8 cellular contexts compared by ENCODE assay signal in the genomic region with DNA sequence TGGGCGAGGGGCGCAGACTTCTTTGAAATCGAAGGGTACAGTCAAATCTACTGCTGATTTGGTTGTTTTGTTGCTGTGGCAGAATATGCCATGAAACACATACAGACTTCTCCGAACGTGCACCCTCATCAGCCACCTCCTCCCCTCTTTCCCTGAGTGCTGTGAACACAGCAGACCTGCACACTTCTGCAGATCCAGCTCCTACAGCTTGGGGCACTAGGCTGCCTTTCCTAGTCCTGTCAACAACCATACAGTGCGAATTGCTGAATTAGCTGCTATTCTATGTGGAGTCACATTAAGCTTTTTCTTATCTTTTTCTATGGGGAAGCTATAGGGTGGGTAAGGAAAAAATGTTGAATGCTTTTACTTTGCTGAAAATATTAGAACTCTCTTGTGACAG. TPM values are rescaled to one million over a fixed set of nuclear protein-coding genes. Genes with fewer than 3 reads are reported as not detected.
DNase-seq lines count a peak whose midpoint lies in the region; ATAC-seq and TF ChIP-seq lines count a peak whose summit lies in the region.

No MANE protein-coding gene starts in this region.

- H3K36me3 Mint-ChIP-seq in CD8-positive, alpha-beta T cell, result peaks cover 77% of the 10 kb centered on the region

- no peaks in the 10 kb centered on the region for H3K27me3 ChIP-seq in CD8-positive, alpha-beta T cell (ENCODE audit: insufficient read depth, low read length)

- intact Hi-C loops in CD8-positive, alpha-beta T cell (cut with DNase I, micrococcal nuclease), result loop anchor here in 1 of 2 experiments (10.0 kb wide), 1 partner anchor 187 kb away; no protein-coding TSS in a partner anchor

- H3K9me3 ChIP-seq in CD8-positive, alpha-beta T cell (ENCODE audit: low read length), result no peaks in the 10 kb centered on the region

- no peak overlapping the region for H3K4me3 Mint-ChIP-seq in CD8-positive, alpha-beta T cell

- H3K27ac ChIP-seq in CD8-positive, alpha-beta T cell (ENCODE audit: low read depth, low read length), result no peak overlapping the region

- CTCF ChIA-PET in CD8-positive, alpha-beta T cell (lab: Charles Lee), result interaction anchor here (1.3 to 1.4 kb wide), 2 partner anchors 135 to 140 kb away, joined by 3 to 8 read pairs; no protein-coding TSS in a partner anchor

- peak overlapping the region; percentile 24 for H3K27ac Mint-ChIP-seq in CD8-positive, alpha-beta T cell

- TF ChIP-seq CTCF in CD8-positive, alpha-beta T cell (IDR thresholded peaks at IDR 0.05), result no peak

- no peaks in the 10 kb centered on the region for H3K27me3 Mint-ChIP-seq in CD8-positive, alpha-beta T cell (ENCODE audit: low read depth)

- POLR2A ChIA-PET in CD8-positive, alpha-beta T cell (lab: Charles Lee), result no interaction called here

- H3K36me3 ChIP-seq in CD8-positive, alpha-beta T cell (ENCODE audit: insufficient read depth, low read length), result peaks cover 26% of the 10 kb centered on the region

- no peak overlapping the region for H3K4me3 ChIP-seq in CD8-positive, alpha-beta T cell (ENCODE audit: low read depth, low read length)

- H3K4me1 Mint-ChIP-seq in CD8-positive, alpha-beta T cell (ENCODE audit: low read depth), result no peaks in the 10 kb centered on the region

- no peaks in the 10 kb centered on the region for H3K4me1 ChIP-seq in CD8-positive, alpha-beta T cell (ENCODE audit: insufficient read depth, low read length)

- no peak for DNase-seq in CD8-positive, alpha-beta T cell
- DNase-seq in Kasumi-1 (lab: John Stamatoyannopoulos, UW) (peak; percentile 30 to 73), cerebellum (ENCODE audit: low spot score) (peak; percentile 40), middle frontal gyrus (ENCODE audit: extremely low spot score, low spot score) (peak; percentile 37)
- DNase-seq in central memory CD4-positive, alpha-beta T cell, result no peak

- ATAC-seq in CD8-positive, alpha-beta T cell, result peak; percentile 49
- ATAC-seq in HG03378 (IDR thresholded peaks at IDR 0.05; ENCODE audit: unreplicated experiment), result no peak
- ATAC-seq in HG03108 (IDR thresholded peaks at IDR 0.05; ENCODE audit: unreplicated experiment), result no peak
- ATAC-seq in HG03135 (IDR thresholded peaks at IDR 0.05; ENCODE audit: unreplicated experiment), result no peak

- H3K9me3 Mint-ChIP-seq in CD8-positive, alpha-beta T cell, result no peaks in the 10 kb centered on the region

RNA-seq across cellular contexts. Expression of gene COL17A1, which starts 57.5 kb away (rescaled TPM):
- total RNA-seq in CD8-positive, alpha-beta T cell, result not detected
- 0.09 TPM for total RNA-seq in cerebellum

Comparison
In these comparisons a context has a peak if more than half of its experiments do, and no peak if none do; other contexts are left out.
1. DNase-seq: peak in Kasumi-1 (2 of 2), cerebellum (single experiment) and middle frontal gyrus (single experiment); none in CD8-positive, alpha-beta T cell (0 of 7) and central memory CD4-positive, alpha-beta T cell (single experiment).